In genomic region chrX:42869659-42870476, GRCh38 we compare ENCODE assay signal across 14 cellular contexts.
DNase-seq lines count a peak whose midpoint lies in the region; ATAC-seq and TF ChIP-seq lines count a peak whose summit lies in the region.
"Had no signal": no experiment of that assay in that cellular context is flagged by ENCODE, and none has a peak within 500 bp of the region (broad histone marks: within the 10 kb centered on the region; RNA-seq: fewer than 3 reads in every experiment).

No MANE protein-coding gene starts in this region.

- TF ChIP-seq CTCF in glutamatergic neuron (IDR thresholded peaks at IDR 0.05; ENCODE audit: partially characterized antibody, unreplicated experiment) = no peak

- H3K4me3 ChIP-seq in CD4-positive, CD25-positive, alpha-beta regulatory T cell (ENCODE audit: low read depth, low read length) = no peak overlapping the region
- H3K4me3 ChIP-seq: gastrocnemius medialis had no signal

- H3K9me3 Mint-ChIP-seq in CD4-positive, CD25-positive, alpha-beta regulatory T cell = peaks cover 0 to 4% (median 0%) of the 10 kb centered on the region in 7 donors
- H3K9me3 Mint-ChIP-seq in glutamatergic neuron (ENCODE audit: unreplicated experiment) = no peaks in the 10 kb centered on the region

- peaks cover 3% of the 10 kb centered on the region for H3K4me1 ChIP-seq in CD4-positive, CD25-positive, alpha-beta regulatory T cell (ENCODE audit: control insufficient read depth, insufficient read depth, low read length, poor library complexity, severe bottlenecking)
- H3K4me1 ChIP-seq: gastrocnemius medialis had no signal

- no peaks in the 10 kb centered on the region for H3K9me3 ChIP-seq in CD4-positive, CD25-positive, alpha-beta regulatory T cell (ENCODE audit: control insufficient read depth in 2 of 2, low read length in 2 of 2)
- H3K9me3 ChIP-seq: gastrocnemius medialis had no signal

- H3K36me3 ChIP-seq in CD4-positive, CD25-positive, alpha-beta regulatory T cell (ENCODE audit: control insufficient read depth, insufficient read depth, low read length) = no peaks in the 10 kb centered on the region
- H3K36me3 ChIP-seq: gastrocnemius medialis had no signal

- peak overlapping the region; percentile 11 to 83 (median 64) for H3K27ac Mint-ChIP-seq in CD4-positive, CD25-positive, alpha-beta regulatory T cell
- no peak overlapping the region for H3K27ac Mint-ChIP-seq in glutamatergic neuron (ENCODE audit: unreplicated experiment)

- no peak overlapping the region for H3K27ac ChIP-seq in CD4-positive, CD25-positive, alpha-beta regulatory T cell (ENCODE audit: insufficient read depth, low read length, poor library complexity, severe bottlenecking)
- H3K27ac ChIP-seq: gastrocnemius medialis had no signal

- DNase-seq in CD4-positive, CD25-positive, alpha-beta regulatory T cell = peak in 1 of 3 donors; percentile 46
- DNase-seq in NCI-H1092 (lab: John Stamatoyannopoulos, UW) = no peak
- no peak for DNase-seq in islet precursor cell
- no peak for DNase-seq in glutamatergic neuron
- no peak for DNase-seq in A172 (ENCODE audit: low spot score)
- DNase-seq: activated T-cell treated with anti-CD3 and anti-CD28 coated beads for 4 hours; caudate nucleus; gastrocnemius medialis; mesendoderm; stimulated activated CD8-positive, alpha-beta memory T cell treated with anti-CD3 and anti-CD28 coated beads, Interleukin-4, amount 100 ng/mL, for 48 hours; T-cell had no signal

- peaks cover 15 to 22% (median 19%) of the 10 kb centered on the region in 4 donors for H3K4me1 Mint-ChIP-seq in CD4-positive, CD25-positive, alpha-beta regulatory T cell
- no peaks in the 10 kb centered on the region for H3K4me1 Mint-ChIP-seq in glutamatergic neuron (ENCODE audit: low read depth, unreplicated experiment)

- H3K4me3 Mint-ChIP-seq in CD4-positive, CD25-positive, alpha-beta regulatory T cell = no peak overlapping the region
- no peak overlapping the region for H3K4me3 Mint-ChIP-seq in glutamatergic neuron (ENCODE audit: unreplicated experiment)
- H3K4me3 Mint-ChIP-seq: T-cell had no signal

- H3K27me3 ChIP-seq in CD4-positive, CD25-positive, alpha-beta regulatory T cell (ENCODE audit: control insufficient read depth, insufficient read depth, low read length) = no peaks in the 10 kb centered on the region
- H3K27me3 ChIP-seq: gastrocnemius medialis had no signal

- no peak for ATAC-seq in CD4-positive, CD25-positive, alpha-beta regulatory T cell (ENCODE audit: low read depth in 2 of 2)
- ATAC-seq in GM19043 (IDR thresholded peaks at IDR 0.05; ENCODE audit: low read depth, unreplicated experiment) = peak; percentile 91
- peak; percentile 93 for ATAC-seq in HG02642 (IDR thresholded peaks at IDR 0.05; ENCODE audit: poor library complexity, unreplicated experiment)
- ATAC-seq in HG03460 (IDR thresholded peaks at IDR 0.05; ENCODE audit: unreplicated experiment) = peak; percentile 81
- ATAC-seq: gastrocnemius medialis had no signal

- H3K36me3 Mint-ChIP-seq in CD4-positive, CD25-positive, alpha-beta regulatory T cell = no peaks in the 10 kb centered on the region
- no peaks in the 10 kb centered on the region for H3K36me3 Mint-ChIP-seq in glutamatergic neuron (ENCODE audit: unreplicated experiment)
- H3K36me3 Mint-ChIP-seq: T-cell had no signal

- no peaks in the 10 kb centered on the region for H3K27me3 Mint-ChIP-seq in CD4-positive, CD25-positive, alpha-beta regulatory T cell
- H3K27me3 Mint-ChIP-seq in glutamatergic neuron (ENCODE audit: unreplicated experiment) = no peaks in the 10 kb centered on the region

Comparison
In these comparisons a context has a peak if more than half of its experiments do, and no peak if none do; other contexts are left out.
1. ATAC-seq: peak in GM19043 (single experiment), HG02642 (single experiment) and HG03460 (single experiment); none in CD4-positive, CD25-positive, alpha-beta regulatory T cell (0 of 2).